ENCODE assay signal across 22 cellular contexts in the genomic region with DNA sequence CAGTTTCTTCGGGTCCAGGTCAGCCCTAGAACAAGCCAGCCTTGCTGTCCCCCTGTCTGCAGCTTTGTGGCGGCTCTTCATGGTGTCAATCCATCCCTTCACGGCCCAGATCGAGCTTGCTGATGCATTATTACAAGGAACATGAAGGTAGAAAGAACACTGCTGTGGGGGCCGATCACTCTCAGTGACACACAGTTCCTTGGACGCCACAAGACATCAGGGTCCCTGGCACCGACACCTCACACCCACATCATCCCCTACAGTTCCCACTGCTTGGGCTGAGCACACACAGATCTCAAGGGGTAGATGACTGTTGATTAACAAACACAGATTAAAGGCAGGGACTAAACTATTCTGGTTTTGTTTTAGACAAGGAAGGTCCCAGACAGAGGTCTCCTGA.
"Had no signal": no experiment of that assay in that cellular context is flagged by ENCODE, and none has a peak within 500 bp of the region (broad histone marks: within the 10 kb centered on the region; RNA-seq: fewer than 3 reads in every experiment).

No MANE protein-coding gene starts in this region.

- H3K27ac ChIP-seq: gastroesophageal sphincter, parathyroid adenoma, testis, vagina had no signal

- H3K4me1 ChIP-seq: vagina had no signal

- H2AFZ ChIP-seq: parathyroid adenoma had no signal

- H3K9ac ChIP-seq: parathyroid adenoma had no signal

- H3K9me3 Mint-ChIP-seq: activated CD4-positive, alpha-beta T cell treated with anti-CD3 and anti-CD28 coated beads, Interleukin-2, amount 10 ng/mL, durations not matched to agents 7 days and 5 days; activated CD8-positive, alpha-beta T cell treated with anti-CD3 and anti-CD28 coated beads for 36 hours; activated naive CD4-positive, alpha-beta T cell treated with anti-CD3 and anti-CD28 coated beads, Interleukin-2, amount 10 ng/mL, durations not matched to agents 7 days and 5 days; brain; nephron; type B pancreatic cell had no signal

- H3K4me2 ChIP-seq: smooth muscle cell had no signal

- H3K27ac Mint-ChIP-seq: activated CD4-positive, alpha-beta T cell treated with anti-CD3 and anti-CD28 coated beads, Interleukin-2, amount 10 ng/mL, durations not matched to agents 7 days and 5 days; activated CD8-positive, alpha-beta memory T cell treated with anti-CD3 and anti-CD28 coated beads, Interleukin-2, amount 10 ng/mL, durations not matched to agents 7 days and 5 days; activated CD8-positive, alpha-beta T cell treated with anti-CD3 and anti-CD28 coated beads for 36 hours; activated naive CD4-positive, alpha-beta T cell treated with anti-CD3 and anti-CD28 coated beads, Interleukin-2, amount 10 ng/mL, durations not matched to agents 7 days and 5 days; type B pancreatic cell had no signal

- ATAC-seq: activated CD8-positive, alpha-beta memory T cell treated with anti-CD3 and anti-CD28 coated beads, Interleukin-2, amount 10 ng/mL, durations not matched to agents 7 days and 5 days; activated CD8-positive, alpha-beta T cell treated with anti-CD3 and anti-CD28 coated beads for 36 hours; gastroesophageal sphincter; left cardiac atrium; sciatic nerve had no signal

- DNase-seq: activated CD4-positive, alpha-beta T cell treated with anti-CD3 and anti-CD28 coated beads, Interleukin-2, amount 10 ng/mL, durations not matched to agents 7 days and 5 days; activated CD8-positive, alpha-beta memory T cell treated with anti-CD3 and anti-CD28 coated beads, Interleukin-2, amount 10 ng/mL, durations not matched to agents 7 days and 5 days; activated CD8-positive, alpha-beta T cell treated with anti-CD3 and anti-CD28 coated beads for 36 hours; activated naive CD4-positive, alpha-beta T cell treated with anti-CD3 and anti-CD28 coated beads, Interleukin-2, amount 10 ng/mL, durations not matched to agents 7 days and 5 days; anterior cingulate cortex; dermis blood vessel endothelial cell; effector memory CD4-positive, alpha-beta T cell; head of caudate nucleus; islet precursor cell; left cardiac atrium; nucleus accumbens; stimulated activated CD4-positive, alpha-beta T cell treated with anti-CD3 and anti-CD28 coated beads, Interleukin-15, amount 100 ng/mL, for 24 hours; stimulated activated naive CD4-positive, alpha-beta T cell; testis had no signal

- H3K27me3 ChIP-seq: gastroesophageal sphincter, testis, vagina had no signal

- H3K9me3 ChIP-seq: gastroesophageal sphincter, testis, vagina had no signal

- H3K4me3 ChIP-seq: gastroesophageal sphincter, smooth muscle cell, testis, vagina had no signal

- H3K4me3 Mint-ChIP-seq: activated CD4-positive, alpha-beta T cell treated with anti-CD3 and anti-CD28 coated beads, Interleukin-2, amount 10 ng/mL, durations not matched to agents 7 days and 5 days; activated CD8-positive, alpha-beta memory T cell treated with anti-CD3 and anti-CD28 coated beads, Interleukin-2, amount 10 ng/mL, durations not matched to agents 7 days and 5 days; activated CD8-positive, alpha-beta T cell treated with anti-CD3 and anti-CD28 coated beads for 36 hours; activated naive CD4-positive, alpha-beta T cell treated with anti-CD3 and anti-CD28 coated beads, Interleukin-2, amount 10 ng/mL, durations not matched to agents 7 days and 5 days; brain; nephron; type B pancreatic cell had no signal

- H3K4me1 Mint-ChIP-seq: activated naive CD4-positive, alpha-beta T cell treated with anti-CD3 and anti-CD28 coated beads, Interleukin-2, amount 10 ng/mL, durations not matched to agents 7 days and 5 days had no signal

- H3K27me3 Mint-ChIP-seq: activated CD4-positive, alpha-beta T cell treated with anti-CD3 and anti-CD28 coated beads, Interleukin-2, amount 10 ng/mL, durations not matched to agents 7 days and 5 days; activated CD8-positive, alpha-beta memory T cell treated with anti-CD3 and anti-CD28 coated beads, Interleukin-2, amount 10 ng/mL, durations not matched to agents 7 days and 5 days; activated CD8-positive, alpha-beta T cell treated with anti-CD3 and anti-CD28 coated beads for 36 hours; activated naive CD4-positive, alpha-beta T cell treated with anti-CD3 and anti-CD28 coated beads, Interleukin-2, amount 10 ng/mL, durations not matched to agents 7 days and 5 days; brain; type B pancreatic cell had no signal
